ENCODE assay signal across 16 cellular contexts in genomic region chr2:19100570-19100969, GRCh38.
A peak's percentile ranks its signal among the peaks of the same experiment; 100 is the strongest.
DNase-seq lines count a peak whose midpoint lies in the region; ATAC-seq and TF ChIP-seq lines count a peak whose summit lies in the region.
"Had no signal": no experiment of that assay in that cellular context is flagged by ENCODE, and none has a peak within 500 bp of the region (broad histone marks: within the 10 kb centered on the region; RNA-seq: fewer than 3 reads in every experiment).

No MANE protein-coding gene starts in this region.

- BruUV-seq in PC-3 (replicated peaks; lab: Mats Ljungman, UMichigan), result no TSS peak

- no peaks in the 10 kb centered on the region for H3F3A ChIP-seq in PC-3 (ENCODE audit: low read length, unreplicated experiment)

- WGBS in prostate gland, result 25% methylated on average over 2 of the region's 2 CpGs

- intact Hi-C loops in PC-3 (cut with micrococcal nuclease) (loop anchor here (1.0 to 5.0 kb wide), 5 partner anchors 41 to 262 kb away; no protein-coding TSS in a partner anchor), prostate gland (cut with DNase I) (no loop called here), uterus (cut with DNase I; ENCODE audit: low total_unique reads) (no loop called here)

- no peaks in the 10 kb centered on the region for H3K9me2 ChIP-seq in PC-3 (replicated peaks; ENCODE audit: low read length)

- CTCF ChIA-PET in PC-3 (lab: Charles Lee), result interaction anchor here (0.6 kb wide), 1 partner anchor 244 kb away, joined by 3 read pairs; no protein-coding TSS in a partner anchor

- no peaks in the 10 kb centered on the region for H3K79me2 ChIP-seq in PC-3 (ENCODE audit: low read length)

- TF ChIP-seq POLR2A in prostate gland (IDR thresholded peaks at IDR 0.05) (no peak), uterus (IDR thresholded peaks at IDR 0.05) (no peak)

- H3K4me2 ChIP-seq in PC-3 (ENCODE audit: low read length), result peak overlapping the region; percentile 61
- H3K4me2 ChIP-seq: BLaER1 had no signal

- peak; percentile 82 for DNase-seq in LNCaP clone FGC (ENCODE audit: low read depth)
- peak; percentile 81 for DNase-seq in PC-3
- DNase-seq in prostate gland (ENCODE audit: low spot score), result peak; percentile 55
- DNase-seq in uterus, result no peak
- DNase-seq in NK-92 treated with Interleukin-12 subunit alpha and Interleukin-12 subunit beta, amount 100 ng/mL, for 24 hours (lab: John Stamatoyannopoulos, UW), result no peak
- DNase-seq: CD4-positive, CD25-positive, alpha-beta regulatory T cell; CD8-positive, alpha-beta T cell; DMS153; DND-41; GOT3; HFFc6 had no signal

- H4K20me1 ChIP-seq in PC-3 (ENCODE audit: low read length), result no peaks in the 10 kb centered on the region
- H4K20me1 ChIP-seq: BLaER1 had no signal

- no peak for TF ChIP-seq CTCF in LNCaP clone FGC (IDR thresholded peaks at IDR 0.05; ENCODE audit: control insufficient read depth, extremely low read depth, insufficient read depth)
- TF ChIP-seq CTCF in PC-3 (conservative IDR thresholded peaks at IDR 0.05; ENCODE audit: low read depth, low read length), result no peak
- no peak for TF ChIP-seq CTCF in prostate gland (IDR thresholded peaks at IDR 0.05)
- no peak for TF ChIP-seq CTCF in uterus (IDR thresholded peaks at IDR 0.05)

- no peaks in the 10 kb centered on the region for H3K27me3 ChIP-seq in PC-3 (ENCODE audit: low read length)
- H3K27me3 ChIP-seq in prostate gland (replicated peaks; ENCODE audit: insufficient read depth), result no peaks in the 10 kb centered on the region
- no peaks in the 10 kb centered on the region for H3K27me3 ChIP-seq in uterus
- H3K27me3 ChIP-seq: BLaER1 had no signal

- no peaks in the 10 kb centered on the region for H3K36me3 ChIP-seq in PC-3 (ENCODE audit: low read depth, low read length)
- H3K36me3 ChIP-seq in prostate gland, result no peaks in the 10 kb centered on the region
- H3K36me3 ChIP-seq in uterus, result no peaks in the 10 kb centered on the region
- H3K36me3 ChIP-seq: BLaER1, HAP-1 had no signal

- H3K4me3 ChIP-seq in LNCaP clone FGC (ENCODE audit: low read depth, low read length), result no peak overlapping the region
- no peak overlapping the region for H3K4me3 ChIP-seq in PC-3 (ENCODE audit: low read length)
- no peak overlapping the region for H3K4me3 ChIP-seq in prostate gland
- no peak overlapping the region for H3K4me3 ChIP-seq in uterus
- H3K4me3 ChIP-seq: BLaER1, HAP-1 had no signal

- ATAC-seq in PC-3 (peak; percentile 41), HG02970 (IDR thresholded peaks at IDR 0.05; ENCODE audit: low FRiP score, unreplicated experiment) (no peak)
- ATAC-seq: CD8-positive, alpha-beta T cell had no signal

- no peak overlapping the region for H2AFZ ChIP-seq in PC-3 (ENCODE audit: low read length)

- H3K9me3 ChIP-seq in PC-3 (ENCODE audit: low read length), result no peaks in the 10 kb centered on the region
- no peaks in the 10 kb centered on the region for H3K9me3 ChIP-seq in prostate gland
- no peaks in the 10 kb centered on the region for H3K9me3 ChIP-seq in uterus
- H3K9me3 ChIP-seq: BLaER1, Caco-2, HAP-1 had no signal

- H3K4me1 ChIP-seq in PC-3 (ENCODE audit: insufficient read depth, low read length) (peaks cover 72% of the 10 kb centered on the region), prostate gland (replicated peaks) (peaks cover 10% of the 10 kb centered on the region), uterus (no peaks in the 10 kb centered on the region)
- H3K4me1 ChIP-seq: HAP-1 had no signal

- POLR2A ChIA-PET in PC-3 (lab: Charles Lee; ENCODE audit: unreplicated experiment), result no interaction called here

- H3K27ac ChIP-seq in PC-3 (ENCODE audit: low read length) (peak overlapping the region; percentile 13; the same call in 1 of the 2 replicates), prostate gland (peak overlapping the region in 1 of 2 donors; percentile 10), uterus (peak overlapping the region; percentile 43 to 55)
- H3K27ac ChIP-seq: BLaER1, C4-2B had no signal

- no peak overlapping the region for H3K9ac ChIP-seq in PC-3 (ENCODE audit: low read length)
- H3K9ac ChIP-seq: BLaER1 had no signal

Comparison
In these comparisons a context has a peak if more than half of its experiments do, and no peak if none do; other contexts are left out.
1. DNase-seq: peak in LNCaP clone FGC (single experiment), PC-3 (single experiment) and prostate gland (single experiment); none in uterus (0 of 2) and NK-92 treated with Interleukin-12 subunit alpha and Interleukin-12 subunit beta, amount 100 ng/mL, for 24 hours (single experiment).